9 cellular contexts compared by ENCODE assay signal in genomic region chr20:19947611-19948264, GRCh38.
A peak's percentile ranks its signal among the peaks of the same experiment; 100 is the strongest.
DNase-seq lines count a peak whose midpoint lies in the region; ATAC-seq and TF ChIP-seq lines count a peak whose summit lies in the region.
"Had no signal": no experiment of that assay in that cellular context is flagged by ENCODE, and none has a peak within 500 bp of the region (broad histone marks: within the 10 kb centered on the region; RNA-seq: fewer than 3 reads in every experiment).

No MANE protein-coding gene starts in this region.

- peak; percentile 47 for DNase-seq in GM12864 (ENCODE audit: low read depth)
- DNase-seq in LHCN-M2 (ENCODE audit: low read depth) = peak; percentile 85
- peak; percentile 55 for DNase-seq in glomerular visceral epithelial cell (ENCODE audit: extremely low spot score)
- DNase-seq in NCI-H146 (lab: John Stamatoyannopoulos, UW) = no peak
- DNase-seq in head of caudate nucleus = no peak
- DNase-seq in NCI-H1436 treated with DMSO at 0.1 percent for 48 hours (lab: John Stamatoyannopoulos, UW) = no peak
- DNase-seq in NCI-H748 (lab: John Stamatoyannopoulos, UW; ENCODE audit: unreplicated experiment) = no peak
- DNase-seq: heart right ventricle had no signal

- H3K4me3 ChIP-seq in GM12864 (ENCODE audit: low read depth, low read length) = no peak overlapping the region
- H3K4me3 ChIP-seq: heart right ventricle had no signal

- intact Hi-C loops in head of caudate nucleus (cut with DNase I) = no loop called here

- peak; percentile 40 for ATAC-seq in GM21576 (IDR thresholded peaks at IDR 0.05; ENCODE audit: unreplicated experiment)

- TF ChIP-seq CTCF in GM12864 (IDR thresholded peaks at IDR 0.05; ENCODE audit: low read depth, low read length, missing control alignments) = no peak

Comparison
In these comparisons a context has a peak if more than half of its experiments do, and no peak if none do; other contexts are left out.
1. DNase-seq: peak in GM12864 (single experiment), LHCN-M2 (single experiment) and glomerular visceral epithelial cell (single experiment); none in NCI-H146 (single experiment), head of caudate nucleus (0 of 42), NCI-H1436 treated with DMSO at 0.1 percent for 48 hours (single experiment) and NCI-H748 (single experiment).